ENCODE assay signal across 9 cellular contexts in genomic region chr9:38018230-38018963, GRCh38. TPM values are rescaled to one million over a fixed set of nuclear protein-coding genes. Genes with fewer than 3 reads are reported as not detected.
DNase-seq lines count a peak whose midpoint lies in the region; ATAC-seq and TF ChIP-seq lines count a peak whose summit lies in the region.
"Had no signal": no experiment of that assay in that cellular context is flagged by ENCODE, and none has a peak within 500 bp of the region (broad histone marks: within the 10 kb centered on the region; RNA-seq: fewer than 3 reads in every experiment).

No MANE protein-coding gene starts in this region.

- H3K27ac Mint-ChIP-seq in endothelial cell (ENCODE audit: unreplicated experiment) (peak overlapping the region; percentile 36), nephron (peak overlapping the region; percentile 80 to 88 (median 80))

- H3K4me1 Mint-ChIP-seq in endothelial cell (ENCODE audit: unreplicated experiment) (peaks cover 77% of the 10 kb centered on the region), nephron (peaks cover 82% of the 10 kb centered on the region)

- H3K36me3 ChIP-seq in left ventricle myocardium inferior = peaks cover 4% of the 10 kb centered on the region
- no peaks in the 10 kb centered on the region for H3K36me3 ChIP-seq in uterus

- H3K9me3 ChIP-seq in left ventricle myocardium inferior (replicated peaks) = no peaks in the 10 kb centered on the region
- H3K9me3 ChIP-seq in uterus = no peaks in the 10 kb centered on the region

- TF ChIP-seq POLR2A in uterus (IDR thresholded peaks at IDR 0.05) = no peak

- H3K27me3 ChIP-seq in left ventricle myocardium inferior (ENCODE audit: low read depth) (no peaks in the 10 kb centered on the region), uterus (no peaks in the 10 kb centered on the region)

- no peak for DNase-seq in left ventricle myocardium inferior
- no peak for DNase-seq in Right ventricle myocardium inferior (ENCODE audit: missing footprints)
- DNase-seq in endothelial cell (ENCODE audit: low spot score) = no peak
- DNase-seq in uterus = no peak
- no peak for DNase-seq in NCI-H510A treated with DMSO at 0.1 percent for 48 hours (lab: John Stamatoyannopoulos, UW)
- DNase-seq in activated CD4-positive, alpha-beta T cell treated with anti-CD3 and anti-CD28 coated beads, Interleukin-2, amount 50 U/mL, for 1 hour = no peak
- DNase-seq: stimulated activated naive CD8-positive, alpha-beta T cell treated with anti-CD3 and anti-CD28 coated beads, Interleukin-15, Interleukin-2, amounts not matched to agents 100 U/mL and 50 U/mL, for 24 hours had no signal

- H3K27ac ChIP-seq in left ventricle myocardium inferior (replicated peaks) (peak overlapping the region; percentile 74), uterus (peak overlapping the region; percentile 12 to 31)

- TF ChIP-seq CTCF in left ventricle myocardium inferior (IDR thresholded peaks at IDR 0.05; ENCODE audit: borderline replicate concordance) = no peak
- TF ChIP-seq CTCF in endothelial cell (IDR thresholded peaks at IDR 0.05; ENCODE audit: unreplicated experiment) = no peak
- TF ChIP-seq CTCF in nephron (IDR thresholded peaks at IDR 0.05; ENCODE audit: unreplicated experiment in 3 of 3) = no peak
- no peak for TF ChIP-seq CTCF in uterus (IDR thresholded peaks at IDR 0.05)

- H3K27me3 Mint-ChIP-seq in endothelial cell (ENCODE audit: unreplicated experiment) = peaks cover 7% of the 10 kb centered on the region
- H3K27me3 Mint-ChIP-seq in nephron (ENCODE audit: low read depth) = no peaks in the 10 kb centered on the region

- H3K4me3 ChIP-seq in left ventricle myocardium inferior = peak overlapping the region; percentile 0
- no peak overlapping the region for H3K4me3 ChIP-seq in uterus

- intact Hi-C loops in left ventricle myocardium inferior (cut with micrococcal nuclease) (no loop called here), Right ventricle myocardium inferior (cut with DNase I) (no loop called here), uterus (cut with DNase I; ENCODE audit: low total_unique reads) (no loop called here)

- H3K36me3 Mint-ChIP-seq in endothelial cell (ENCODE audit: low read depth, unreplicated experiment) (peaks cover 11% of the 10 kb centered on the region), nephron (ENCODE audit: low read depth) (peaks cover 8% of the 10 kb centered on the region)

- H3K4me3 Mint-ChIP-seq in endothelial cell (ENCODE audit: unreplicated experiment) (peak overlapping the region; percentile 21), nephron (peak overlapping the region in 1 of 3 experiments; percentile 19)

- H3K4me1 ChIP-seq in left ventricle myocardium inferior = peaks cover 84% of the 10 kb centered on the region
- peaks cover 0 to 15% of the 10 kb centered on the region in 2 donors for H3K4me1 ChIP-seq in uterus

- ATAC-seq in Right ventricle myocardium inferior = no peak
- no peak for ATAC-seq in HG03108 (IDR thresholded peaks at IDR 0.05; ENCODE audit: unreplicated experiment)
- ATAC-seq: stimulated activated naive CD8-positive, alpha-beta T cell treated with anti-CD3 and anti-CD28 coated beads, Interleukin-15, Interleukin-2, amounts not matched to agents 100 U/mL and 50 U/mL, for 24 hours had no signal

- H3K9me3 Mint-ChIP-seq in endothelial cell (ENCODE audit: unreplicated experiment) (no peaks in the 10 kb centered on the region), nephron (no peaks in the 10 kb centered on the region)

RNA-seq across cellular contexts. Expression of gene SHB, which starts 50.6 kb away (rescaled TPM):
- total RNA-seq in left ventricle myocardium inferior (19.4 TPM), Right ventricle myocardium inferior (14.7 TPM), endothelial cell (ENCODE audit: unreplicated experiment) (18.5 TPM), uterus (10 to 100 TPM in 1 of 4 donors, 1 to 10 TPM in 3; 3.5 to 19.6 (median 7.3) TPM)
